ENCODE assay signal across 7 cellular contexts in the genomic region with DNA sequence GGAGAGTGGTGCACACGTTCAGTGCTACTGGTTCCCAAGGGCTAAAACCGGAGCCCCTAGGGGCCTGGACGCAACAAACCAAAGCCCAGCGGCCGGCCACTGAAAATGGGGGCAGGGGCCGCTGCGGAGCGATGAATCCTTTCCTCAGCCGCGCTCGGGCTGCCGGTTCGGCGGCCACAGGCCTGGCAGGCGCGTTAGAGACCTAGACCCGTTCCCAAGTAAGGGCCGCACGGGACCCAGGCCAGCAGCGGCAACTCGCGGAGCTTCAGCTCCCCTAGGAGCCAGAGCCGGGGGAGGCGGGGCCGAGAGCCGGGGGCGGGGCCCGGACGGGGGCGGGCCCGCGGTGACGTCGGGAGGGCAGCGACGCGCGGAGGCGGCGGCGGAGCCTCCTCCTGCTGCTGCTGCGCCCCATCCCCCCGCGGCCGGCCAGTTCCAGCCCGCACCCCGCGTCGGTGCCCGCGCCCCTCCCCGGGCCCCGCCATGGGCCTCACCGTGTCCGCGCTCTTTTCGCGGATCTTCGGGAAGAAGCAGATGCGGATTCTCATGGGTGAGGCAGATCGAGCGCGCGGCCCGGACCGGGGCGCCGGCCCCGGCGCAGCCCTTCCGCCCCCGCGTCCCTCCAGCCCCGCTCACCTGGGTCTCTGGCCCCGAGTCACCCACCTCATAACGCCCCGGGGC. TPM values are rescaled to one million over a fixed set of nuclear protein-coding genes. Genes with fewer than 3 reads are reported as not detected.
A peak's percentile ranks its signal among the peaks of the same experiment; 100 is the strongest.
DNase-seq lines count a peak whose midpoint lies in the region; ATAC-seq, FAIRE-seq and TF ChIP-seq lines count a peak whose summit lies in the region.

A gene (plus strand): TSS at position 393 of the 678 bp plus-strand sequence. CDS start 88 bp downstream, at position 481.

- H3K27me3 ChIP-seq in astrocyte (ENCODE audit: insufficient read depth, low read length) = no peaks in the 10 kb centered on the region

- peaks cover 22% of the 10 kb centered on the region for H3K4me1 Mint-ChIP-seq in astrocyte (ENCODE audit: low read depth, unreplicated experiment)

- H3K79me2 ChIP-seq in astrocyte (ENCODE audit: insufficient read depth, low read length) = peaks cover 36% of the 10 kb centered on the region

- H3K36me3 Mint-ChIP-seq in astrocyte (ENCODE audit: low read depth, unreplicated experiment) = peaks cover 6% of the 10 kb centered on the region

- H3K9me3 ChIP-seq in astrocyte (ENCODE audit: insufficient read depth, low read depth, low read length) = no peaks in the 10 kb centered on the region

- peak; percentile 39 for ATAC-seq in GM18499 (IDR thresholded peaks at IDR 0.05; ENCODE audit: insufficient read depth, unreplicated experiment)
- peak; percentile 70 for ATAC-seq in HG02870 (IDR thresholded peaks at IDR 0.05; ENCODE audit: unreplicated experiment)

- H4K20me1 ChIP-seq in astrocyte (ENCODE audit: insufficient read depth, low read length) = peaks cover 30% of the 10 kb centered on the region

- peak; percentile 64 for DNase-seq in NCI-H1694 (lab: John Stamatoyannopoulos, UW)
- peak; percentile 77 for DNase-seq in T-helper 22 cell (ENCODE audit: low read depth)
- DNase-seq in astrocyte (ENCODE audit: low read depth) = peak; percentile 48
- DNase-seq in hepatic stellate cell (ENCODE audit: low spot score) = peak; percentile 94
- DNase-seq in retina = peak; percentile 86

- H3K27ac Mint-ChIP-seq in astrocyte (ENCODE audit: unreplicated experiment) = peak within 1 kb of the TSS; percentile 4

- no peaks in the 10 kb centered on the region for H3K27me3 Mint-ChIP-seq in astrocyte (ENCODE audit: low read depth, unreplicated experiment)

- peaks cover 35% of the 10 kb centered on the region for H3K4me1 ChIP-seq in astrocyte (ENCODE audit: insufficient read depth, low read length)

- H3K27ac ChIP-seq in astrocyte (ENCODE audit: low read depth, low read length) = peak within 1 kb of the TSS; percentile 78

- H3K9me3 Mint-ChIP-seq in astrocyte (ENCODE audit: unreplicated experiment) = no peaks in the 10 kb centered on the region

- FAIRE-seq in astrocyte (lab: Jason Lieb, UNC) = no peak

- H3K36me3 ChIP-seq in astrocyte (ENCODE audit: insufficient read depth, low read length) = peaks cover 3% of the 10 kb centered on the region

- peak within 1 kb of the TSS; percentile 88 for H3K4me3 ChIP-seq in astrocyte (ENCODE audit: insufficient read depth, low read depth, low read length)

- peak within 1 kb of the TSS; percentile 91 for H3K9ac ChIP-seq in astrocyte (ENCODE audit: low read length)

- peak within 1 kb of the TSS; percentile 94 for H2AFZ ChIP-seq in astrocyte (ENCODE audit: low read depth, low read length)

- H3K4me2 ChIP-seq in astrocyte (ENCODE audit: low read length) = peak within 1 kb of the TSS; percentile 97

- peak within 1 kb of the TSS; percentile 97 for H3K4me3 Mint-ChIP-seq in astrocyte (ENCODE audit: unreplicated experiment)

- no peak for TF ChIP-seq CTCF in astrocyte (IDR thresholded peaks at IDR 0.05; ENCODE audit: insufficient read depth, low read depth, low read length)

RNA-seq across cellular contexts. Expression of the gene that starts here (rescaled TPM):
- total RNA-seq in astrocyte = 105 and 111 TPM in 2 replicates

Comparison
In these comparisons a context has a peak if more than half of its experiments do, and no peak if none do; other contexts are left out.
1. Peak in every context shown above with its lines: DNase-seq, ATAC-seq, H3K4me3 ChIP-seq and H3K27ac ChIP-seq.